Comparison of ENCODE assay signal across 10 cellular contexts in the genomic region with DNA sequence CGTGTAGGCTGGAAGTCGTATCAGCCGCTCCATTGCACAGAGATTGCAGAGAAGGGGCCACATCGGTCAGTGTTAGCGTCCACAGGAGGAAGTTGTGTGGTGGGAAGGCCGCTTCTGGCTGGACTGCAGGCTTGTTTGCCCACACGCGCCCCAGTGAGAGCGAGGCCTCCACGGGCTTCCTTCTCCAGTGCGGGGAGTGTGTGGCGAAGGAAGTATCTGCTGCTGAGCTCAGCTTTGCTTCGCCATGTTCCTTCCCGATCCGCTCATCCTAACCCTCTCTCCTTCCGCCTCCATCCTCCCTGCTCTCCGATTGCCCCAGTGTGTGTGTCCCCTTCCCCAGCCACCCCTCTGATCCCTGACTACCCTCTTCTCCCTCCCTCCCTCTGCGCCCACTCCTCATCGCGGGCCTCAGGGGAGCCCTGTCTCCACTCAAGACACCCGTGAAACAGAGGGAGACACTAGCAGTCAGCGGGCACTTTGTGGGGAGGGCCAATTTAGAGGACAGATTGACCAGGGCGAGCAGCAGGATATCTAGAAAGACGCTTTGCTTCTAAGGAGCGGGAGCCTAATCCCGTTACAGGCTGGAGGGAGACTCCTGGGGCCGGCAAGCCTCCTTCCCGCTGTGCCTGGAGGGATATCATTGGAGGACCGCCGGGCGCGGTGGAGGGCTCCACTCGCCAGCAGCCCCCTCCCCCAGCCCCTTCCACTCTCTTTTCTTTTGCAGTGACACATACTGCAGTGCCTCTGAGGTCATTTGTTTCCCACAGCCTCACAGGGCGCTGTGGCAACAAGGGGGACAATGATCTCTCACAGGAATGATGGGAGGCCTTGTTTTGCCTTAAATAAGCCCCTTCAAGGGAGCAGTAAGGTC.
DNase-seq lines count a peak whose midpoint lies in the region; ATAC-seq and TF ChIP-seq lines count a peak whose summit lies in the region.
"Had no signal": no experiment of that assay in that cellular context is flagged by ENCODE, and none has a peak within 500 bp of the region (broad histone marks: within the 10 kb centered on the region; RNA-seq: fewer than 3 reads in every experiment).

No MANE protein-coding gene starts in this region.

- H3K4me3 ChIP-seq in HUES6 (ENCODE audit: low read depth, low read length) (peak overlapping the region; percentile 63), colonic mucosa (no peak overlapping the region), liver (ENCODE audit: low read depth in 1 of 3, low read length in 3 of 3) (no peak overlapping the region), spleen (no peak overlapping the region)

- TF ChIP-seq CTCF in colonic mucosa (IDR thresholded peaks at IDR 0.05) (no peak), liver (IDR thresholded peaks at IDR 0.05; ENCODE audit: low read depth, low read length, missing input control) (no peak), spleen (IDR thresholded peaks at IDR 0.05 in 8 of 11, conservative IDR thresholded peaks at IDR 0.05 in 3 of 11) (no peak)

- WGBS in liver = 82% methylated on average over 34 of the region's 34 CpGs
- 81 to 90% (median 84%) methylated on average over 30 to 34 of the region's 34 CpGs for WGBS in spleen, 5 donors

- in situ Hi-C loops in ACHN (cut with HindIII; ENCODE audit: low pct_ligation_motif_present, low pct_unique_long_range_greater_than_20kb, low sequenced_read_pairs) = no loop called here

- peaks cover 39% of the 10 kb centered on the region for H3K4me1 ChIP-seq in HUES6 (ENCODE audit: control insufficient read depth, insufficient read depth, low read length)
- peaks cover 7% of the 10 kb centered on the region for H3K4me1 ChIP-seq in colonic mucosa
- H3K4me1 ChIP-seq in liver (ENCODE audit: control insufficient read depth in 4 of 4, insufficient read depth in 4 of 4, low read length in 3 of 4) = peaks cover 0 to 3% (median 0%) of the 10 kb centered on the region in 4 donors
- H3K4me1 ChIP-seq in spleen = peaks cover 33 to 95% (median 67%) of the 10 kb centered on the region in 6 donors

- DNase-seq in colonic mucosa (no peak), spleen (peak; percentile 85), KG1 (lab: John Stamatoyannopoulos, UW) (no peak), ACHN (no peak)
- DNase-seq: MM.1S; stimulated activated CD4-positive, alpha-beta T cell treated with anti-CD3 and anti-CD28 coated beads, Interleukin-4, amount 100 ng/mL, for 24 hours had no signal

- H3K36me3 ChIP-seq in HUES6 (ENCODE audit: control insufficient read depth, insufficient read depth, low read length) = no peaks in the 10 kb centered on the region
- H3K36me3 ChIP-seq in colonic mucosa = no peaks in the 10 kb centered on the region
- no peaks in the 10 kb centered on the region for H3K36me3 ChIP-seq in liver (ENCODE audit: control insufficient read depth in 4 of 4, insufficient read depth in 3 of 4, low read depth in 1 of 4, low read length in 3 of 4)
- H3K36me3 ChIP-seq in spleen = no peaks in the 10 kb centered on the region

- intact Hi-C loops in colonic mucosa (cut with DNase I) (no loop called here), spleen (cut with DNase I; ENCODE audit: low total_unique reads) (loop anchor here (10.0 kb wide), 1 partner anchor 99 kb away; no protein-coding TSS in a partner anchor)

- TF ChIP-seq POLR2A in spleen (IDR thresholded peaks at IDR 0.05) = no peak

- ATAC-seq in GM18907 (IDR thresholded peaks at IDR 0.05; ENCODE audit: unreplicated experiment) = no peak
- ATAC-seq in GM18868 (IDR thresholded peaks at IDR 0.05; ENCODE audit: unreplicated experiment) = no peak

- H3K9ac ChIP-seq in HUES6 (ENCODE audit: low read length) (peak overlapping the region; percentile 81), colonic mucosa (ENCODE audit: low read depth in 2 of 2, low read length in 2 of 2) (peak overlapping the region; percentile 13 to 21), liver (ENCODE audit: low read depth in 1 of 2, low read length in 2 of 2) (no peak overlapping the region)

- TF ChIP-seq RAD21 in liver (IDR thresholded peaks at IDR 0.05) = no peak

- H3K9me3 ChIP-seq in HUES6 (ENCODE audit: control insufficient read depth, insufficient read depth, low read depth, low read length) = no peaks in the 10 kb centered on the region
- H3K9me3 ChIP-seq in colonic mucosa = no peaks in the 10 kb centered on the region
- no peaks in the 10 kb centered on the region for H3K9me3 ChIP-seq in liver (ENCODE audit: control insufficient read depth in 4 of 4, low read length in 3 of 4)
- H3K9me3 ChIP-seq in spleen = no peaks in the 10 kb centered on the region

- no peaks in the 10 kb centered on the region for H3K27me3 ChIP-seq in HUES6 (ENCODE audit: control insufficient read depth, insufficient read depth, low read length)
- no peaks in the 10 kb centered on the region for H3K27me3 ChIP-seq in colonic mucosa
- no peaks in the 10 kb centered on the region for H3K27me3 ChIP-seq in liver (ENCODE audit: control insufficient read depth in 4 of 4, insufficient read depth in 4 of 4, low read length in 3 of 4)
- no peaks in the 10 kb centered on the region for H3K27me3 ChIP-seq in spleen (replicated peaks in 1 of 7)

- H3K27ac ChIP-seq in HUES6 (ENCODE audit: low read depth, low read length) = peak overlapping the region; percentile 37; the same call in 1 of the 2 replicates
- H3K27ac ChIP-seq in colonic mucosa = peak overlapping the region; percentile 17
- peak overlapping the region; percentile 29 to 56 for H3K27ac ChIP-seq in liver (ENCODE audit: low read depth in 1 of 2, low read length in 2 of 2)
- H3K27ac ChIP-seq in spleen = peak overlapping the region in 7 of 8 donors; percentile 38 to 85 (median 66)

TF ChIP-seq in liver, 16 proteins besides CTCF, POLR2A, EP300 and RAD21:
- TF ChIP-seq JUND (IDR thresholded peaks at IDR 0.05) (no peak), FOXA2 (IDR thresholded peaks at IDR 0.05) (no peak), GABPA (IDR thresholded peaks at IDR 0.05 in 1 of 2, conservative IDR thresholded peaks at IDR 0.05 in 1 of 2) (no peak), TAF1 (conservative IDR thresholded peaks at IDR 0.05) (no peak), NR2F2 (IDR thresholded peaks at IDR 0.05) (no peak), RXRA (IDR thresholded peaks at IDR 0.05) (no peak), FOXA1 (IDR thresholded peaks at IDR 0.05) (no peak), EGR1 (IDR thresholded peaks at IDR 0.05; ENCODE audit: low read depth in 2 of 2) (no peak), YY1 (IDR thresholded peaks at IDR 0.05) (no peak), HNF4G (IDR thresholded peaks at IDR 0.05) (no peak), HNF4A (conservative IDR thresholded peaks at IDR 0.05) (no peak), SP1 (IDR thresholded peaks at IDR 0.05) (no peak)
- TF ChIP-seq, protein P1, sequence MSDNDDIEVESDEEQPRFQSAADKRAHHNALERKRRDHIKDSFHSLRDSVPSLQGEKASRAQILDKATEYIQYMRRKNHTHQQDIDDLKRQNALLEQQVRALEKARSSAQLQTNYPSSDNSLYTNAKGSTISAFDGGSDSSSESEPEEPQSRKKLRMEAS (IDR thresholded peaks at IDR 0.05) = no peak
- TF ChIP-seq, protein P2, sequence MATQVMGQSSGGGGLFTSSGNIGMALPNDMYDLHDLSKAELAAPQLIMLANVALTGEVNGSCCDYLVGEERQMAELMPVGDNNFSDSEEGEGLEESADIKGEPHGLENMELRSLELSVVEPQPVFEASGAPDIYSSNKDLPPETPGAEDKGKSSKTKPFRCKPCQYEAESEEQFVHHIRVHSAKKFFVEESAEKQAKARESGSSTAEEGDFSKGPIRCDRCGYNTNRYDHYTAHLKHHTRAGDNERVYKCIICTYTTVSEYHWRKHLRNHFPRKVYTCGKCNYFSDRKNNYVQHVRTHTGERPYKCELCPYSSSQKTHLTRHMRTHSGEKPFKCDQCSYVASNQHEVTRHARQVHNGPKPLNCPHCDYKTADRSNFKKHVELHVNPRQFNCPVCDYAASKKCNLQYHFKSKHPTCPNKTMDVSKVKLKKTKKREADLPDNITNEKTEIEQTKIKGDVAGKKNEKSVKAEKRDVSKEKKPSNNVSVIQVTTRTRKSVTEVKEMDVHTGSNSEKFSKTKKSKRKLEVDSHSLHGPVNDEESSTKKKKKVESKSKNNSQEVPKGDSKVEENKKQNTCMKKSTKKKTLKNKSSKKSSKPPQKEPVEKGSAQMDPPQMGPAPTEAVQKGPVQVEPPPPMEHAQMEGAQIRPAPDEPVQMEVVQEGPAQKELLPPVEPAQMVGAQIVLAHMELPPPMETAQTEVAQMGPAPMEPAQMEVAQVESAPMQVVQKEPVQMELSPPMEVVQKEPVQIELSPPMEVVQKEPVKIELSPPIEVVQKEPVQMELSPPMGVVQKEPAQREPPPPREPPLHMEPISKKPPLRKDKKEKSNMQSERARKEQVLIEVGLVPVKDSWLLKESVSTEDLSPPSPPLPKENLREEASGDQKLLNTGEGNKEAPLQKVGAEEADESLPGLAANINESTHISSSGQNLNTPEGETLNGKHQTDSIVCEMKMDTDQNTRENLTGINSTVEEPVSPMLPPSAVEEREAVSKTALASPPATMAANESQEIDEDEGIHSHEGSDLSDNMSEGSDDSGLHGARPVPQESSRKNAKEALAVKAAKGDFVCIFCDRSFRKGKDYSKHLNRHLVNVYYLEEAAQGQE (IDR thresholded peaks at IDR 0.05) = no peak
- TF ChIP-seq, protein P3, sequence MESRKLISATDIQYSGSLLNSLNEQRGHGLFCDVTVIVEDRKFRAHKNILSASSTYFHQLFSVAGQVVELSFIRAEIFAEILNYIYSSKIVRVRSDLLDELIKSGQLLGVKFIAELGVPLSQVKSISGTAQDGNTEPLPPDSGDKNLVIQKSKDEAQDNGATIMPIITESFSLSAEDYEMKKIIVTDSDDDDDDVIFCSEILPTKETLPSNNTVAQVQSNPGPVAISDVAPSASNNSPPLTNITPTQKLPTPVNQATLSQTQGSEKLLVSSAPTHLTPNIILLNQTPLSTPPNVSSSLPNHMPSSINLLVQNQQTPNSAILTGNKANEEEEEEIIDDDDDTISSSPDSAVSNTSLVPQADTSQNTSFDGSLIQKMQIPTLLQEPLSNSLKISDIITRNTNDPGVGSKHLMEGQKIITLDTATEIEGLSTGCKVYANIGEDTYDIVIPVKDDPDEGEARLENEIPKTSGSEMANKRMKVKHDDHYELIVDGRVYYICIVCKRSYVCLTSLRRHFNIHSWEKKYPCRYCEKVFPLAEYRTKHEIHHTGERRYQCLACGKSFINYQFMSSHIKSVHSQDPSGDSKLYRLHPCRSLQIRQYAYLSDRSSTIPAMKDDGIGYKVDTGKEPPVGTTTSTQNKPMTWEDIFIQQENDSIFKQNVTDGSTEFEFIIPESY (IDR thresholded peaks at IDR 0.05) = no peak
- TF ChIP-seq, protein P4, sequence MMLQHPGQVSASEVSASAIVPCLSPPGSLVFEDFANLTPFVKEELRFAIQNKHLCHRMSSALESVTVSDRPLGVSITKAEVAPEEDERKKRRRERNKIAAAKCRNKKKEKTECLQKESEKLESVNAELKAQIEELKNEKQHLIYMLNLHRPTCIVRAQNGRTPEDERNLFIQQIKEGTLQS (IDR thresholded peaks at IDR 0.05) = no peak

Comparison
In these comparisons a context has a peak if more than half of its experiments do, and no peak if none do; other contexts are left out.
1. H3K9ac ChIP-seq: peak in HUES6 (single experiment) and colonic mucosa (2 of 2); none in liver (0 of 2).
2. Peak in every context shown above with its lines, with median percentiles within 50 percentile points of each other: H3K27ac ChIP-seq.